In genomic region chr20:11912013-11912663, GRCh38 we compare ENCODE assay signal across 8 cellular contexts. TPM values are rescaled to one million over a fixed set of nuclear protein-coding genes. Genes with fewer than 3 reads are reported as not detected.
DNase-seq lines count a peak whose midpoint lies in the region; ATAC-seq and TF ChIP-seq lines count a peak whose summit lies in the region.
"Had no signal": no experiment of that assay in that cellular context is flagged by ENCODE, and none has a peak within 500 bp of the region (broad histone marks: within the 10 kb centered on the region; RNA-seq: fewer than 3 reads in every experiment).

No MANE protein-coding gene starts in this region.

- peaks cover 85% of the 10 kb centered on the region for H3K4me1 Mint-ChIP-seq in brain
- H3K4me1 Mint-ChIP-seq in activated CD4-positive, alpha-beta memory T cell treated with anti-CD3 and anti-CD28 coated beads for 36 hours (ENCODE audit: low read depth), result no peaks in the 10 kb centered on the region

- H3K9me3 Mint-ChIP-seq in brain, result peaks cover 0 to 3% (median 0%) of the 10 kb centered on the region in 5 experiments
- H3K9me3 Mint-ChIP-seq in activated CD4-positive, alpha-beta memory T cell treated with anti-CD3 and anti-CD28 coated beads for 36 hours, result peaks cover 3% of the 10 kb centered on the region

- H3K27me3 Mint-ChIP-seq in brain, result no peaks in the 10 kb centered on the region
- H3K27me3 Mint-ChIP-seq in activated CD4-positive, alpha-beta memory T cell treated with anti-CD3 and anti-CD28 coated beads for 36 hours, result no peaks in the 10 kb centered on the region

- in situ Hi-C loops in GM13977 (cut with MboI; ENCODE audit: low pct_unique_long_range_greater_than_20kb, low sequenced_read_pairs, unreplicated experiment), result no loop called here

- H3K4me3 ChIP-seq in Karpas-422 (ENCODE audit: low read length) (no peak overlapping the region), mucosa of descending colon (no peak overlapping the region)

- H3K79me2 ChIP-seq in Karpas-422 (ENCODE audit: low read length), result no peaks in the 10 kb centered on the region

- H3K27ac ChIP-seq in Karpas-422 (ENCODE audit: low read length), result no peak overlapping the region

- CTCF ChIA-PET in activated CD4-positive, alpha-beta memory T cell treated with anti-CD3 and anti-CD28 coated beads for 36 hours (lab: Charles Lee), result interaction anchor here (0.6 to 1.5 kb wide), 2 partner anchors 14 to 478 kb away, joined by 3 read pairs; no protein-coding TSS in a partner anchor

- H3K4me1 ChIP-seq in Karpas-422 (ENCODE audit: low read length), result no peaks in the 10 kb centered on the region
- H3K4me1 ChIP-seq in mucosa of descending colon (ENCODE audit: low read depth), result peaks cover 3% of the 10 kb centered on the region

- no peak overlapping the region for H3K27ac Mint-ChIP-seq in brain
- H3K27ac Mint-ChIP-seq in activated CD4-positive, alpha-beta memory T cell treated with anti-CD3 and anti-CD28 coated beads for 36 hours, result no peak overlapping the region

- H2AFZ ChIP-seq in Karpas-422 (ENCODE audit: low read length), result no peak overlapping the region

- no peaks in the 10 kb centered on the region for H3K9me2 ChIP-seq in Karpas-422 (replicated peaks; ENCODE audit: insufficient read depth, low read length)

- peaks cover 9% of the 10 kb centered on the region for H3K36me3 Mint-ChIP-seq in brain
- no peaks in the 10 kb centered on the region for H3K36me3 Mint-ChIP-seq in activated CD4-positive, alpha-beta memory T cell treated with anti-CD3 and anti-CD28 coated beads for 36 hours

- peak; percentile 67 for ATAC-seq in mucosa of descending colon
- no peak for ATAC-seq in HG03439 (IDR thresholded peaks at IDR 0.05; ENCODE audit: unreplicated experiment)

- H3K9me3 ChIP-seq in Karpas-422 (ENCODE audit: low read length) (peaks cover 10% of the 10 kb centered on the region), mucosa of descending colon (no peaks in the 10 kb centered on the region)

- no peak overlapping the region for H3K4me2 ChIP-seq in Karpas-422 (ENCODE audit: low read depth, low read length, poor library complexity, severe bottlenecking)

- POLR2A ChIA-PET in activated CD4-positive, alpha-beta memory T cell treated with anti-CD3 and anti-CD28 coated beads for 36 hours (lab: Charles Lee), result no interaction called here

- no peak overlapping the region for H3K4me3 Mint-ChIP-seq in brain
- H3K4me3 Mint-ChIP-seq in activated CD4-positive, alpha-beta memory T cell treated with anti-CD3 and anti-CD28 coated beads for 36 hours, result no peak overlapping the region

- H4K20me1 ChIP-seq in Karpas-422 (ENCODE audit: insufficient read depth, low read depth, low read length), result no peaks in the 10 kb centered on the region

- no peak overlapping the region for H3K9ac ChIP-seq in Karpas-422 (ENCODE audit: low read length)

- intact Hi-C loops in mucosa of descending colon (cut with DNase I, micrococcal nuclease), result no loop called here
- intact Hi-C loops in activated CD4-positive, alpha-beta memory T cell treated with anti-CD3 and anti-CD28 coated beads for 36 hours (cut with micrococcal nuclease), result no loop called here

- DNase-seq in GM13977 (ENCODE audit: low spot score) (peak; percentile 13), Karpas-422 (peak; percentile 41), mucosa of descending colon (peak in 1 of 3 donors; percentile 55), NCI-H128 (lab: John Stamatoyannopoulos, UW; ENCODE audit: unreplicated experiment) (no peak)
- no peak for DNase-seq in activated CD4-positive, alpha-beta memory T cell treated with anti-CD3 and anti-CD28 coated beads for 36 hours
- DNase-seq: activated CD4-positive, alpha-beta T cell treated with anti-CD3 and anti-CD28 coated beads, Interleukin-2, amount 50 U/mL, for 48 hours had no signal

- no peaks in the 10 kb centered on the region for H3K27me3 ChIP-seq in Karpas-422 (ENCODE audit: low read length)

- H3K36me3 ChIP-seq in Karpas-422 (ENCODE audit: insufficient read depth, low read length) (no peaks in the 10 kb centered on the region), mucosa of descending colon (ENCODE audit: low read depth) (no peaks in the 10 kb centered on the region)

- TF ChIP-seq CTCF in GM13977 (IDR thresholded peaks at IDR 0.05; ENCODE audit: extremely low read depth, insufficient read depth, missing control alignments), result peak; percentile 75
- peak; percentile 35 to 46 for TF ChIP-seq CTCF in brain (conservative IDR thresholded peaks at IDR 0.05)
- TF ChIP-seq CTCF in mucosa of descending colon (IDR thresholded peaks at IDR 0.05), result peak; percentile 27

RNA-seq across cellular contexts. Expression of gene BTBD3, which starts 5.6 kb away (rescaled TPM):
- not detected in 2 replicates for total RNA-seq in Karpas-422 (2014; rRNA removed; shearing (Covaris generic); ENCODE audit: low replicate concordance)
- polyA plus RNA-seq in brain (ENCODE audit: insufficient read depth, low read depth, low replicate concordance), result 59.5 TPM
- 10 to 100 TPM; 40.1 to 76.0 (median 45.9) TPM for total RNA-seq in mucosa of descending colon
- 1 to 10 TPM; 1.9 to 2.0 TPM for total RNA-seq in activated CD4-positive, alpha-beta memory T cell treated with anti-CD3 and anti-CD28 coated beads for 36 hours

Comparison
In these comparisons a context has a peak if more than half of its experiments do, and no peak if none do; other contexts are left out.
1. DNase-seq: peak in GM13977 (single experiment) and Karpas-422 (single experiment); none in activated CD4-positive, alpha-beta memory T cell treated with anti-CD3 and anti-CD28 coated beads for 36 hours (single experiment) and NCI-H128 (single experiment).
2. RNA of gene BTBD3, which starts 5.6 kb away (total RNA-seq): 40.1 to 76.0 TPM in mucosa of descending colon; 1.9 to 2.0 TPM in activated CD4-positive, alpha-beta memory T cell treated with anti-CD3 and anti-CD28 coated beads for 36 hours and not detected in Karpas-422; every median in the first group is over 10 times any median in the second.
3. Peak in every context shown above with its lines, with median percentiles within 50 percentile points of each other: CTCF ChIP-seq.